Comparison of ENCODE assay signal across 1 cellular context in genomic region chr14:65359503-65359902, GRCh38.
A peak's percentile ranks its signal among the peaks of the same experiment; 100 is the strongest.
TF ChIP-seq lines count a peak whose summit lies in the region.

No MANE protein-coding gene starts in this region.

TF ChIP-seq in K562, 482 proteins besides CTCF, POLR2A, EP300 and RAD21 (continued from another document):
- TF ChIP-seq PBX2 (CRISPR knock-in tag; IDR thresholded peaks at IDR 0.05; ENCODE audit: low read depth): no peak
- TF ChIP-seq PBX2 (tag; conservative IDR thresholded peaks at IDR 0.05; ENCODE audit: low read depth): peak; percentile 27; the same call in 1 of the 2 replicates
- TF ChIP-seq SAFB2 (IDR thresholded peaks at IDR 0.05; ENCODE audit: borderline replicate concordance, low read depth, low read length, severe bottlenecking): no peak
- 0 out of 2 replicates have a peak, but pooled peaks have one; percentile 12 for TF ChIP-seq ZNF316 (IDR thresholded peaks at IDR 0.05)
- no peak for TF ChIP-seq CEBPG (CRISPR knock-in tag; IDR thresholded peaks at IDR 0.05)
- no peak for TF ChIP-seq CEBPG (tag; conservative IDR thresholded peaks at IDR 0.05 in 1 of 2, IDR thresholded peaks at IDR 0.05 in 1 of 2)
- TF ChIP-seq MED1 (CRISPR knock-in tag; IDR thresholded peaks at IDR 0.05; ENCODE audit: borderline replicate concordance): no peak
- no peak for TF ChIP-seq MBD1 (CRISPR knock-in tag; IDR thresholded peaks at IDR 0.05)
- no peak for TF ChIP-seq ZFP91 (CRISPR knock-in tag; IDR thresholded peaks at IDR 0.05)
- TF ChIP-seq ADNP (tag; IDR thresholded peaks at IDR 0.05): no peak
- TF ChIP-seq HDAC2 (IDR thresholded peaks at IDR 0.05): no peak
- no peak for TF ChIP-seq FIP1L1 (IDR thresholded peaks at IDR 0.05; ENCODE audit: low read depth, low read length, poor library complexity, severe bottlenecking)
- TF ChIP-seq JUNB (CRISPR knock-in tag; conservative IDR thresholded peaks at IDR 0.05): no peak
- no peak for TF ChIP-seq ZBTB26 (CRISPR knock-in tag; IDR thresholded peaks at IDR 0.05)
- TF ChIP-seq SMAD1 (IDR thresholded peaks at IDR 0.05; ENCODE audit: low read depth, low read length, partially characterized antibody): no peak
- no peak for TF ChIP-seq ZBTB17 (CRISPR knock-in tag; IDR thresholded peaks at IDR 0.05)
- peak; percentile 78 for TF ChIP-seq PKNOX1 (IDR thresholded peaks at IDR 0.05)
- no peak for TF ChIP-seq FOSL1 (tag; conservative IDR thresholded peaks at IDR 0.05)
- TF ChIP-seq ATF3 (IDR thresholded peaks at IDR 0.05): no peak
- no peak for TF ChIP-seq ATF3 (CRISPR knock-in tag; conservative IDR thresholded peaks at IDR 0.05)
- no peak for TF ChIP-seq MAFF (IDR thresholded peaks at IDR 0.05; ENCODE audit: low read length)
- TF ChIP-seq MNT (conservative IDR thresholded peaks at IDR 0.05): no peak
- TF ChIP-seq RBM25 (IDR thresholded peaks at IDR 0.05; ENCODE audit: low read depth, low read length, severe bottlenecking): no peak
TF ChIP-seq in K562: peak in this region for 3.
